Comparison of ENCODE assay signal across 16 cellular contexts in the genomic region with DNA sequence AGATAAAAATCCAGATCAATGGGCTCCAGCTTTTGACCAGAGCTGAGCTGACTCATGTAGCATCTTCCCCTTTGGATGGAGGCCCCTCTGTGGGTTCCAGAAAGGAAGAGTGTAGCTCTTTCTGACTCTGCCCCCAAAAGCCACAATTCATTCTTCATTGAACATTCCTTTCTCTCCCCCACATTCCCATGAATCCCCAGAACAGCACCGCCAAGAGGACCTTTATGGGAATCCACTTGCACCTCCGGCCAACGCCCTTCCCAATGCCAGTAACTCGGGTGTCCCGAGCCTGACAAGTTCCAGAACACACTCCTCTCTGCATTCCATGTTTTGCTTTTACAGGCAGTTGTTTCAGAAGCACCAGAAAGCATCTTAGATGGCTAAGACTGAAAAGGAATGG.
A peak's percentile ranks its signal among the peaks of the same experiment; 100 is the strongest.
DNase-seq lines count a peak whose midpoint lies in the region; ATAC-seq and TF ChIP-seq lines count a peak whose summit lies in the region.
"Had no signal": no experiment of that assay in that cellular context is flagged by ENCODE, and none has a peak within 500 bp of the region (broad histone marks: within the 10 kb centered on the region; RNA-seq: fewer than 3 reads in every experiment).

No MANE protein-coding gene starts in this region.

- H4K20me1 ChIP-seq in GM23338 (replicated peaks; ENCODE audit: insufficient read depth): no peaks in the 10 kb centered on the region

- H3K4me3 ChIP-seq in GM23338 (no peak overlapping the region), coronary artery (no peak overlapping the region), stomach (no peak overlapping the region)
- H3K4me3 ChIP-seq: GM12878, GM23248 had no signal

- H3K36me3 Mint-ChIP-seq in GM23338 (ENCODE audit: low read depth): peaks cover 11% of the 10 kb centered on the region; the same call in 2 of the 3 replicates
- no peaks in the 10 kb centered on the region for H3K36me3 Mint-ChIP-seq in nephron (ENCODE audit: low read depth)
- H3K36me3 Mint-ChIP-seq: CD14-positive monocyte had no signal

- H3K36me3 ChIP-seq in GM23338 (ENCODE audit: insufficient read depth) (no peaks in the 10 kb centered on the region), stomach (no peaks in the 10 kb centered on the region)

- 0 out of 2 replicates have a peak, but pooled peaks cover 3% of the 10 kb centered on the region for H3K9me2 ChIP-seq in GM23338 (ENCODE audit: insufficient read depth)

- no peaks in the 10 kb centered on the region for H3F3A ChIP-seq in GM23338 (replicated peaks; ENCODE audit: low read depth)

- 60 to 88% (median 86%) methylated on average over 5 of the region's 5 CpGs for WGBS in stomach, 5 donors

- H3K27me3 ChIP-seq in GM23338 (ENCODE audit: insufficient read depth) (no peaks in the 10 kb centered on the region), stomach (no peaks in the 10 kb centered on the region)

- no peak overlapping the region for H2AFZ ChIP-seq in GM23338
- H2AFZ ChIP-seq: GM23248 had no signal

- no peak overlapping the region for H3K4me2 ChIP-seq in GM23338

- TF ChIP-seq POLR2A in stomach (IDR thresholded peaks at IDR 0.05): no peak

- intact Hi-C loops in stomach (cut with DNase I; ENCODE audit: low total_unique reads): no loop called here

- peaks cover 9% of the 10 kb centered on the region for H3K4me1 Mint-ChIP-seq in GM23338
- peaks cover 10% of the 10 kb centered on the region for H3K4me1 Mint-ChIP-seq in nephron
- H3K4me1 Mint-ChIP-seq: CD14-positive monocyte had no signal

- H3K9me3 Mint-ChIP-seq in GM23338 (peaks cover 52% of the 10 kb centered on the region), nephron (peaks cover 23% of the 10 kb centered on the region)

- H3K9me3 ChIP-seq in stomach: peaks cover 0 to 29% (median 19%) of the 10 kb centered on the region in 4 donors

- H3K4me1 ChIP-seq in GM23338 (ENCODE audit: insufficient read depth): no peaks in the 10 kb centered on the region
- no peaks in the 10 kb centered on the region for H3K4me1 ChIP-seq in stomach

- H3K27me3 Mint-ChIP-seq in GM23338 (ENCODE audit: insufficient read depth, low read depth, poor library complexity) (peaks cover 5% of the 10 kb centered on the region), nephron (ENCODE audit: low read depth) (peaks cover 4% of the 10 kb centered on the region)

- no peak for ATAC-seq in GM23338
- ATAC-seq: GM12878 had no signal

- H3K4me3 Mint-ChIP-seq in GM23338: no peak overlapping the region
- no peak overlapping the region for H3K4me3 Mint-ChIP-seq in nephron

- H3K79me2 ChIP-seq in GM23338 (replicated peaks; ENCODE audit: insufficient read depth): no peaks in the 10 kb centered on the region

- H3K27ac Mint-ChIP-seq in GM23338 (no peak overlapping the region), nephron (peak overlapping the region in 2 of 3 experiments; percentile 29 to 44)

- TF ChIP-seq CTCF in GM23338 (conservative IDR thresholded peaks at IDR 0.05; ENCODE audit: low read depth in 2 of 2) (0 out of 4 replicates have a peak, but pooled peaks of 1 of the 2 experiments have one; percentile 7), coronary artery (IDR thresholded peaks at IDR 0.05) (no peak), nephron (IDR thresholded peaks at IDR 0.05; ENCODE audit: unreplicated experiment in 3 of 3) (no peak), stomach (IDR thresholded peaks at IDR 0.05) (no peak)

- H3K27ac ChIP-seq in GM23338 (ENCODE audit: low read depth): no peak overlapping the region
- H3K27ac ChIP-seq in coronary artery: no peak overlapping the region
- H3K27ac ChIP-seq in stomach: no peak overlapping the region
- H3K27ac ChIP-seq: GM23248 had no signal

- TF ChIP-seq EP300 in stomach (IDR thresholded peaks at IDR 0.05): no peak

- DNase-seq in GM23338 (ENCODE audit: low spot score): peak; percentile 25
- DNase-seq in coronary artery (ENCODE audit: low spot score): peak; percentile 50
- DNase-seq in stomach: peak; percentile 15
- DNase-seq in NCI-H187 (lab: John Stamatoyannopoulos, UW): no peak
- no peak for DNase-seq in T1000 (lab: John Stamatoyannopoulos, UW)
- DNase-seq in LoVo (ENCODE audit: low spot score): no peak
- no peak for DNase-seq in NCI-H510A (lab: John Stamatoyannopoulos, UW)
- DNase-seq: DMS 273 treated with DMSO at 0.1 percent for 48 hours, GDM1, GM23248, NCI-H1417 treated with DMSO at 0.1 percent for 48 hours, NCI-H2029 treated with DMSO at 0.1 percent for 48 hours, NCI-H510A treated with DMSO at 0.1 percent for 48 hours had no signal

TF ChIP-seq in GM23338, 12 proteins besides CTCF, POLR2A, EP300 and RAD21 (continues in another document):
- TF ChIP-seq ZNF114 (CRISPR knock-in tag; IDR thresholded peaks at IDR 0.05) (no peak), CREB1 (CRISPR knock-in tag; IDR thresholded peaks at IDR 0.05; ENCODE audit: low read depth) (no peak), JUNB (IDR thresholded peaks at IDR 0.05; ENCODE audit: unreplicated experiment) (no peak), POLR2AphosphoS5 (IDR thresholded peaks at IDR 0.05; ENCODE audit: low read depth) (no peak), STAT1 (IDR thresholded peaks at IDR 0.05; ENCODE audit: unreplicated experiment) (no peak), EZH2 (IDR thresholded peaks at IDR 0.05; ENCODE audit: low read depth, unreplicated experiment) (no peak)
- TF ChIP-seq, protein P1, sequence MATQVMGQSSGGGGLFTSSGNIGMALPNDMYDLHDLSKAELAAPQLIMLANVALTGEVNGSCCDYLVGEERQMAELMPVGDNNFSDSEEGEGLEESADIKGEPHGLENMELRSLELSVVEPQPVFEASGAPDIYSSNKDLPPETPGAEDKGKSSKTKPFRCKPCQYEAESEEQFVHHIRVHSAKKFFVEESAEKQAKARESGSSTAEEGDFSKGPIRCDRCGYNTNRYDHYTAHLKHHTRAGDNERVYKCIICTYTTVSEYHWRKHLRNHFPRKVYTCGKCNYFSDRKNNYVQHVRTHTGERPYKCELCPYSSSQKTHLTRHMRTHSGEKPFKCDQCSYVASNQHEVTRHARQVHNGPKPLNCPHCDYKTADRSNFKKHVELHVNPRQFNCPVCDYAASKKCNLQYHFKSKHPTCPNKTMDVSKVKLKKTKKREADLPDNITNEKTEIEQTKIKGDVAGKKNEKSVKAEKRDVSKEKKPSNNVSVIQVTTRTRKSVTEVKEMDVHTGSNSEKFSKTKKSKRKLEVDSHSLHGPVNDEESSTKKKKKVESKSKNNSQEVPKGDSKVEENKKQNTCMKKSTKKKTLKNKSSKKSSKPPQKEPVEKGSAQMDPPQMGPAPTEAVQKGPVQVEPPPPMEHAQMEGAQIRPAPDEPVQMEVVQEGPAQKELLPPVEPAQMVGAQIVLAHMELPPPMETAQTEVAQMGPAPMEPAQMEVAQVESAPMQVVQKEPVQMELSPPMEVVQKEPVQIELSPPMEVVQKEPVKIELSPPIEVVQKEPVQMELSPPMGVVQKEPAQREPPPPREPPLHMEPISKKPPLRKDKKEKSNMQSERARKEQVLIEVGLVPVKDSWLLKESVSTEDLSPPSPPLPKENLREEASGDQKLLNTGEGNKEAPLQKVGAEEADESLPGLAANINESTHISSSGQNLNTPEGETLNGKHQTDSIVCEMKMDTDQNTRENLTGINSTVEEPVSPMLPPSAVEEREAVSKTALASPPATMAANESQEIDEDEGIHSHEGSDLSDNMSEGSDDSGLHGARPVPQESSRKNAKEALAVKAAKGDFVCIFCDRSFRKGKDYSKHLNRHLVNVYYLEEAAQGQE (IDR thresholded peaks at IDR 0.05; ENCODE audit: unreplicated experiment): no peak
- TF ChIP-seq, protein P2, sequence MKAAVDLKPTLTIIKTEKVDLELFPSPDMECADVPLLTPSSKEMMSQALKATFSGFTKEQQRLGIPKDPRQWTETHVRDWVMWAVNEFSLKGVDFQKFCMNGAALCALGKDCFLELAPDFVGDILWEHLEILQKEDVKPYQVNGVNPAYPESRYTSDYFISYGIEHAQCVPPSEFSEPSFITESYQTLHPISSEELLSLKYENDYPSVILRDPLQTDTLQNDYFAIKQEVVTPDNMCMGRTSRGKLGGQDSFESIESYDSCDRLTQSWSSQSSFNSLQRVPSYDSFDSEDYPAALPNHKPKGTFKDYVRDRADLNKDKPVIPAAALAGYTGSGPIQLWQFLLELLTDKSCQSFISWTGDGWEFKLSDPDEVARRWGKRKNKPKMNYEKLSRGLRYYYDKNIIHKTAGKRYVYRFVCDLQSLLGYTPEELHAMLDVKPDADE (IDR thresholded peaks at IDR 0.05): no peak

Comparison
In these comparisons a context has a peak if more than half of its experiments do, and no peak if none do; other contexts are left out.
1. DNase-seq: peak in GM23338 (single experiment), coronary artery (single experiment) and stomach (single experiment); none in NCI-H187 (0 of 2), T1000 (single experiment), LoVo (single experiment) and NCI-H510A (single experiment).